Comparison of ENCODE assay signal across 15 cellular contexts in genomic region chr6:157434349-157435016, GRCh38. TPM values are rescaled to one million over a fixed set of nuclear protein-coding genes. Genes with fewer than 3 reads are reported as not detected.
DNase-seq lines count a peak whose midpoint lies in the region; ATAC-seq and TF ChIP-seq lines count a peak whose summit lies in the region.
"Had no signal": no experiment of that assay in that cellular context is flagged by ENCODE, and none has a peak within 500 bp of the region (broad histone marks: within the 10 kb centered on the region; RNA-seq: fewer than 3 reads in every experiment).

No MANE protein-coding gene starts in this region.

- DNase-seq in GM03348 (ENCODE audit: low spot score) (peak; percentile 31), fibroblast of gingiva (ENCODE audit: low read depth) (peak; percentile 65), medulla oblongata (ENCODE audit: extremely low spot score) (peak; percentile 87), stomach (no peak), NCI-H1694 treated with DMSO at 0.1 percent for 48 hours (lab: John Stamatoyannopoulos, UW) (no peak)
- no peak for DNase-seq in activated CD8-positive, alpha-beta memory T cell treated with anti-CD3 and anti-CD28 coated beads, Interleukin-2, amount 10 ng/mL, durations not matched to agents 7 days and 5 days
- DNase-seq: AML-193; DMS53; NCI-H187; SHP77; stimulated activated CD4-positive, alpha-beta T cell treated with anti-CD3 and anti-CD28 coated beads, Interleukin-12 subunit alpha, Interleukin-12 subunit beta, amount 100 ng/mL, for 4 hours had no signal

- no peak overlapping the region for H3K27ac Mint-ChIP-seq in activated CD8-positive, alpha-beta memory T cell treated with anti-CD3 and anti-CD28 coated beads, Interleukin-2, amount 10 ng/mL, durations not matched to agents 7 days and 5 days
- H3K27ac Mint-ChIP-seq: activated naive CD4-positive, alpha-beta T cell treated with anti-CD3 and anti-CD28 coated beads, Interleukin-2, amount 50 U/mL, for 72 hours; natural killer cell treated with Interleukin-12 subunit alpha and Interleukin-12 subunit beta and Interleukin-15 and Interleukin-18, amount 100 ng/mL, for 72 hours had no signal

- H3K27me3 ChIP-seq in stomach: no peaks in the 10 kb centered on the region

- H3K4me3 ChIP-seq in stomach: no peak overlapping the region

- H3K9me3 ChIP-seq in stomach: no peaks in the 10 kb centered on the region

- H3K4me3 Mint-ChIP-seq in activated CD8-positive, alpha-beta memory T cell treated with anti-CD3 and anti-CD28 coated beads, Interleukin-2, amount 10 ng/mL, durations not matched to agents 7 days and 5 days: no peak overlapping the region
- H3K4me3 Mint-ChIP-seq: natural killer cell treated with Interleukin-12 subunit alpha and Interleukin-12 subunit beta and Interleukin-15 and Interleukin-18, amount 100 ng/mL, for 72 hours had no signal

- peak overlapping the region in 3 of 5 donors; percentile 5 to 57 (median 25) for H3K27ac ChIP-seq in stomach

- TF ChIP-seq POLR2A in stomach (IDR thresholded peaks at IDR 0.05): no peak

- CTCF ChIA-PET in activated CD8-positive, alpha-beta memory T cell treated with anti-CD3 and anti-CD28 coated beads, Interleukin-2, amount 10 ng/mL, durations not matched to agents 7 days and 5 days (lab: Charles Lee): no interaction called here

- no peak for TF ChIP-seq EP300 in stomach (IDR thresholded peaks at IDR 0.05)

- H3K9me3 Mint-ChIP-seq in activated CD8-positive, alpha-beta memory T cell treated with anti-CD3 and anti-CD28 coated beads, Interleukin-2, amount 10 ng/mL, durations not matched to agents 7 days and 5 days (ENCODE audit: low read depth): no peaks in the 10 kb centered on the region
- H3K9me3 Mint-ChIP-seq: activated naive CD4-positive, alpha-beta T cell treated with anti-CD3 and anti-CD28 coated beads, Interleukin-2, amount 50 U/mL, for 72 hours; natural killer cell treated with Interleukin-12 subunit alpha and Interleukin-12 subunit beta and Interleukin-15 and Interleukin-18, amount 100 ng/mL, for 72 hours had no signal

- H3K36me3 ChIP-seq in stomach: no peaks in the 10 kb centered on the region

- intact Hi-C loops in stomach (cut with DNase I; ENCODE audit: low total_unique reads): no loop called here

- H3K4me1 Mint-ChIP-seq in activated CD8-positive, alpha-beta memory T cell treated with anti-CD3 and anti-CD28 coated beads, Interleukin-2, amount 10 ng/mL, durations not matched to agents 7 days and 5 days: no peaks in the 10 kb centered on the region

- 76 to 88% (median 81%) methylated on average over 13 of the region's 13 CpGs for WGBS in stomach, 5 donors

- peaks cover 2% of the 10 kb centered on the region for H3K27me3 Mint-ChIP-seq in activated CD8-positive, alpha-beta memory T cell treated with anti-CD3 and anti-CD28 coated beads, Interleukin-2, amount 10 ng/mL, durations not matched to agents 7 days and 5 days

- ATAC-seq in HG03378 (IDR thresholded peaks at IDR 0.05; ENCODE audit: unreplicated experiment): no peak
- ATAC-seq in HG02970 (IDR thresholded peaks at IDR 0.05; ENCODE audit: low FRiP score, unreplicated experiment): no peak
- no peak for ATAC-seq in activated CD8-positive, alpha-beta memory T cell treated with anti-CD3 and anti-CD28 coated beads, Interleukin-2, amount 10 ng/mL, durations not matched to agents 7 days and 5 days
- ATAC-seq: activated naive CD4-positive, alpha-beta T cell treated with anti-CD3 and anti-CD28 coated beads, Interleukin-2, amount 50 U/mL, for 72 hours; natural killer cell treated with Interleukin-12 subunit alpha and Interleukin-12 subunit beta and Interleukin-15 and Interleukin-18, amount 100 ng/mL, for 72 hours had no signal

- H3K4me1 ChIP-seq in stomach: peaks cover 0 to 10% (median 3%) of the 10 kb centered on the region in 4 donors

- TF ChIP-seq CTCF in stomach (IDR thresholded peaks at IDR 0.05): no peak

- H3K36me3 Mint-ChIP-seq in activated CD8-positive, alpha-beta memory T cell treated with anti-CD3 and anti-CD28 coated beads, Interleukin-2, amount 10 ng/mL, durations not matched to agents 7 days and 5 days: peaks cover 11% of the 10 kb centered on the region
- H3K36me3 Mint-ChIP-seq: natural killer cell treated with Interleukin-12 subunit alpha and Interleukin-12 subunit beta and Interleukin-15 and Interleukin-18, amount 100 ng/mL, for 72 hours had no signal

RNA-seq across cellular contexts. Expression of gene ZDHHC14, which starts 53.5 kb away (rescaled TPM):
- total RNA-seq in stomach: 10 to 100 TPM in 4 of 5 donors, 1 to 10 TPM in 1; 4.3 to 25.7 (median 17.0) TPM
- polyA plus RNA-seq in stomach: 1 to 10 TPM; 3.4 to 4.3 (median 3.9) TPM
- 10 to 100 TPM in 1 of 2 experiments, 1 to 10 TPM in 1; 7.9 to 32.7 TPM for total RNA-seq in activated CD8-positive, alpha-beta memory T cell treated with anti-CD3 and anti-CD28 coated beads, Interleukin-2, amount 10 ng/mL, durations not matched to agents 7 days and 5 days

Comparison
In these comparisons a context has a peak if more than half of its experiments do, and no peak if none do; other contexts are left out.
1. DNase-seq: peak in GM03348 (single experiment), fibroblast of gingiva (single experiment) and medulla oblongata (single experiment); none in stomach (single experiment), NCI-H1694 treated with DMSO at 0.1 percent for 48 hours (single experiment) and activated CD8-positive, alpha-beta memory T cell treated with anti-CD3 and anti-CD28 coated beads, Interleukin-2, amount 10 ng/mL, durations not matched to agents 7 days and 5 days (single experiment).